ENCODE assay signal across 8 cellular contexts in genomic region chr16:47523342-47524006, GRCh38.
DNase-seq lines count a peak whose midpoint lies in the region; ATAC-seq and TF ChIP-seq lines count a peak whose summit lies in the region.

No MANE protein-coding gene starts in this region.

- intact Hi-C loops in prostate gland (cut with DNase I) = no loop called here

- WGBS in mesendoderm (ENCODE audit: extremely low coverage, insufficient coverage, low lambda C conversion rate) = no CpG with 5 or more reads among the region's 2 CpGs
- WGBS in prostate gland = 77% methylated on average over 2 of the region's 2 CpGs

- H3K36me3 ChIP-seq in mesendoderm (ENCODE audit: control insufficient read depth, insufficient read depth, low read length) = no peaks in the 10 kb centered on the region
- no peaks in the 10 kb centered on the region for H3K36me3 ChIP-seq in prostate gland

- H3K4me1 ChIP-seq in mesendoderm (ENCODE audit: control insufficient read depth, low read depth, low read length) (peaks cover 1% of the 10 kb centered on the region), prostate gland (replicated peaks) (no peaks in the 10 kb centered on the region)

- no peak overlapping the region for H2BK15ac ChIP-seq in mesendoderm (replicated peaks; ENCODE audit: low read depth)

- H3K9ac ChIP-seq in mesendoderm (ENCODE audit: low read length) = no peak overlapping the region

- no peak overlapping the region for H2BK5ac ChIP-seq in mesendoderm (ENCODE audit: low read length)

- H2BK120ac ChIP-seq in mesendoderm (ENCODE audit: low read depth, low read length) = no peak overlapping the region

- DNase-seq in NAMALWA (ENCODE audit: low spot score) (peak; percentile 78), mesendoderm (peak; percentile 16), NCI-H1048 (lab: John Stamatoyannopoulos, UW) (no peak), prostate gland (ENCODE audit: low spot score) (no peak), T-helper 9 cell (no peak)
- no peak for DNase-seq in stimulated activated CD4-positive, alpha-beta T cell treated with anti-CD3 and anti-CD28 coated beads, Interleukin-12 subunit alpha, Interleukin-12 subunit beta, amount 100 ng/mL, for 4 hours

- no peak overlapping the region for H3K4ac ChIP-seq in mesendoderm (ENCODE audit: low read depth, low read length)

- ATAC-seq in GM18867 (IDR thresholded peaks at IDR 0.05; ENCODE audit: unreplicated experiment) (peak; percentile 100), HG02610 (IDR thresholded peaks at IDR 0.05; ENCODE audit: unreplicated experiment) (peak; percentile 99)

- no peak overlapping the region for H2AK5ac ChIP-seq in mesendoderm (ENCODE audit: low read length)

- no peak for TF ChIP-seq POLR2A in prostate gland (IDR thresholded peaks at IDR 0.05)

- no peak overlapping the region for H4K5ac ChIP-seq in mesendoderm (ENCODE audit: low read length)

- TF ChIP-seq CTCF in prostate gland (IDR thresholded peaks at IDR 0.05) = no peak

- H3K27me3 ChIP-seq in mesendoderm (ENCODE audit: insufficient read depth, low read length, poor library complexity) = no peaks in the 10 kb centered on the region
- H3K27me3 ChIP-seq in prostate gland (replicated peaks; ENCODE audit: insufficient read depth) = no peaks in the 10 kb centered on the region

- H4K8ac ChIP-seq in mesendoderm (ENCODE audit: low read depth, low read length) = no peak overlapping the region

- H3K4me2 ChIP-seq in mesendoderm (ENCODE audit: low read length) = no peak overlapping the region

- H3K23ac ChIP-seq in mesendoderm (ENCODE audit: low read length) = no peak overlapping the region

- H3K79me2 ChIP-seq in mesendoderm (ENCODE audit: control insufficient read depth, insufficient read depth, low read length) = no peaks in the 10 kb centered on the region

- H3K4me3 ChIP-seq in mesendoderm (ENCODE audit: low read length) = no peak overlapping the region
- no peak overlapping the region for H3K4me3 ChIP-seq in prostate gland

- H3K79me1 ChIP-seq in mesendoderm (ENCODE audit: low read length) = no peaks in the 10 kb centered on the region

- H3K18ac ChIP-seq in mesendoderm (ENCODE audit: low read length) = no peak overlapping the region

- no peaks in the 10 kb centered on the region for H3K9me3 ChIP-seq in prostate gland

- H3K27ac ChIP-seq in mesendoderm (ENCODE audit: low read depth, low read length) (no peak overlapping the region), prostate gland (no peak overlapping the region)

- H3K56ac ChIP-seq in mesendoderm (ENCODE audit: low read length) = no peak overlapping the region

Comparison
In these comparisons a context has a peak if more than half of its experiments do, and no peak if none do; other contexts are left out.
1. DNase-seq: peak in NAMALWA (single experiment) and mesendoderm (single experiment); none in stimulated activated CD4-positive, alpha-beta T cell treated with anti-CD3 and anti-CD28 coated beads, Interleukin-12 subunit alpha, Interleukin-12 subunit beta, amount 100 ng/mL, for 4 hours (single experiment), NCI-H1048 (single experiment), prostate gland (single experiment) and T-helper 9 cell (single experiment).